Comparison of ENCODE assay signal across 16 cellular contexts in genomic region chr19:34215006-34215665, GRCh38. TPM values are rescaled to one million over a fixed set of nuclear protein-coding genes. Genes with fewer than 3 reads are reported as not detected.
DNase-seq lines count a peak whose midpoint lies in the region; ATAC-seq and TF ChIP-seq lines count a peak whose summit lies in the region.
"Had no signal": no experiment of that assay in that cellular context is flagged by ENCODE, and none has a peak within 500 bp of the region (broad histone marks: within the 10 kb centered on the region; RNA-seq: fewer than 3 reads in every experiment).

No MANE protein-coding gene starts in this region.

- no peak overlapping the region for H3K27ac ChIP-seq in CD8-positive, alpha-beta T cell (ENCODE audit: low read depth, low read length)
- H3K27ac ChIP-seq: PC-9, SJCRH30 had no signal

- H3K27me3 Mint-ChIP-seq in activated T-cell treated with anti-CD3 and anti-CD28 coated beads, Interleukin-2, amount 50 U/mL, for 24 hours, result no peaks in the 10 kb centered on the region
- no peaks in the 10 kb centered on the region for H3K27me3 Mint-ChIP-seq in CD8-positive, alpha-beta T cell (ENCODE audit: low read depth)
- no peaks in the 10 kb centered on the region for H3K27me3 Mint-ChIP-seq in naive thymus-derived CD8-positive, alpha-beta T cell
- H3K27me3 Mint-ChIP-seq in immature natural killer cell (ENCODE audit: low read depth in 3 of 3), result peaks cover 0 to 2% (median 2%) of the 10 kb centered on the region in 3 donors

- CTCF ChIA-PET in CD8-positive, alpha-beta T cell (lab: Charles Lee), result no interaction called here

- H3K36me3 ChIP-seq in CD8-positive, alpha-beta T cell (ENCODE audit: insufficient read depth, low read length), result peaks cover 10% of the 10 kb centered on the region
- H3K36me3 ChIP-seq in MG63, result peaks cover 57% of the 10 kb centered on the region

- POLR2A ChIA-PET in CD8-positive, alpha-beta T cell (lab: Charles Lee), result interaction anchor here (1.0 kb wide), 1 partner anchor 17 kb away, joined by 3 read pairs; no protein-coding TSS in a partner anchor
- POLR2A ChIA-PET in naive thymus-derived CD8-positive, alpha-beta T cell (lab: Charles Lee), result no interaction called here

- peak overlapping the region; percentile 63 for H3K27ac Mint-ChIP-seq in activated T-cell treated with anti-CD3 and anti-CD28 coated beads, Interleukin-2, amount 50 U/mL, for 24 hours
- peak overlapping the region; percentile 74 for H3K27ac Mint-ChIP-seq in CD8-positive, alpha-beta T cell
- H3K27ac Mint-ChIP-seq in naive thymus-derived CD8-positive, alpha-beta T cell, result peak overlapping the region in 6 of 10 donors; percentile 19 to 80 (median 45)
- peak overlapping the region in 2 of 6 donors; percentile 14 to 32 for H3K27ac Mint-ChIP-seq in immature natural killer cell

- no peaks in the 10 kb centered on the region for H3K27me3 ChIP-seq in CD8-positive, alpha-beta T cell (ENCODE audit: insufficient read depth, low read length)
- no peaks in the 10 kb centered on the region for H3K27me3 ChIP-seq in MG63
- H3K27me3 ChIP-seq: SJCRH30 had no signal

- intact Hi-C loops in CD8-positive, alpha-beta T cell (cut with DNase I, micrococcal nuclease), result loop anchor here (5.0 to 10.0 kb wide), 6 partner anchors 42 to 1520 kb away; partner anchors contain the start of genes NUDT19 (in 1 of the 2) and UBA2 (in 1 of the 2)

- H3K4me1 ChIP-seq in CD8-positive, alpha-beta T cell (ENCODE audit: insufficient read depth, low read length), result peaks cover 23% of the 10 kb centered on the region

- ATAC-seq in CD8-positive, alpha-beta T cell, result no peak
- ATAC-seq in naive thymus-derived CD8-positive, alpha-beta T cell, result no peak

- DNase-seq in activated T-cell treated with anti-CD3 and anti-CD28 coated beads, Interleukin-2, amount 50 U/mL, for 24 hours, result no peak
- no peak for DNase-seq in activated T-cell treated with anti-CD3 and anti-CD28 coated beads, Interleukin-2, amount 50 U/mL, for 48 hours
- no peak for DNase-seq in CD8-positive, alpha-beta T cell
- DNase-seq in NCI-H69 (lab: John Stamatoyannopoulos, UW) (peak; percentile 13), immature natural killer cell (no peak), EL (no peak), MG63 (no peak)
- no peak for DNase-seq in naive thymus-derived CD8-positive, alpha-beta T cell
- DNase-seq: H9, MV-4-11, NCI-H1417, NCI-H1930, NCI-H446 treated with DMSO at 0.1 percent for 48 hours, NCI-H748 treated with DMSO at 0.1 percent for 48 hours, PC-9, SJCRH30 had no signal

- peaks cover 42% of the 10 kb centered on the region for H3K4me1 Mint-ChIP-seq in activated T-cell treated with anti-CD3 and anti-CD28 coated beads, Interleukin-2, amount 50 U/mL, for 24 hours (ENCODE audit: low read depth)
- H3K4me1 Mint-ChIP-seq in CD8-positive, alpha-beta T cell (ENCODE audit: low read depth), result peaks cover 45% of the 10 kb centered on the region
- H3K4me1 Mint-ChIP-seq in naive thymus-derived CD8-positive, alpha-beta T cell, result peaks cover 12 to 43% (median 39%) of the 10 kb centered on the region in 4 donors
- peaks cover 22 to 33% of the 10 kb centered on the region in 2 donors for H3K4me1 Mint-ChIP-seq in immature natural killer cell
- H3K4me1 Mint-ChIP-seq: H9 had no signal

- H3K4me3 Mint-ChIP-seq in activated T-cell treated with anti-CD3 and anti-CD28 coated beads, Interleukin-2, amount 50 U/mL, for 24 hours, result no peak overlapping the region
- no peak overlapping the region for H3K4me3 Mint-ChIP-seq in CD8-positive, alpha-beta T cell
- H3K4me3 Mint-ChIP-seq in naive thymus-derived CD8-positive, alpha-beta T cell, result peak overlapping the region in 1 of 10 donors; percentile 29
- H3K4me3 Mint-ChIP-seq in immature natural killer cell, result no peak overlapping the region
- H3K4me3 Mint-ChIP-seq: H9 had no signal

- H3K9me3 ChIP-seq in CD8-positive, alpha-beta T cell (ENCODE audit: low read length), result no peaks in the 10 kb centered on the region
- H3K9me3 ChIP-seq in MG63, result no peaks in the 10 kb centered on the region
- H3K9me3 ChIP-seq: SJCRH30 had no signal

- no peaks in the 10 kb centered on the region for H3K9me3 Mint-ChIP-seq in activated T-cell treated with anti-CD3 and anti-CD28 coated beads, Interleukin-2, amount 50 U/mL, for 24 hours
- no peaks in the 10 kb centered on the region for H3K9me3 Mint-ChIP-seq in CD8-positive, alpha-beta T cell
- H3K9me3 Mint-ChIP-seq in naive thymus-derived CD8-positive, alpha-beta T cell, result no peaks in the 10 kb centered on the region
- no peaks in the 10 kb centered on the region for H3K9me3 Mint-ChIP-seq in immature natural killer cell
- H3K9me3 Mint-ChIP-seq: H9 had no signal

- TF ChIP-seq CTCF in CD8-positive, alpha-beta T cell (IDR thresholded peaks at IDR 0.05), result no peak

- H3K36me3 Mint-ChIP-seq in activated T-cell treated with anti-CD3 and anti-CD28 coated beads, Interleukin-2, amount 50 U/mL, for 24 hours (ENCODE audit: low read depth), result peaks cover 78% of the 10 kb centered on the region
- peaks cover 56% of the 10 kb centered on the region for H3K36me3 Mint-ChIP-seq in CD8-positive, alpha-beta T cell
- H3K36me3 Mint-ChIP-seq in naive thymus-derived CD8-positive, alpha-beta T cell, result peaks cover 0 to 77% (median 9%) of the 10 kb centered on the region in 3 donors
- peaks cover 0 to 30% (median 3%) of the 10 kb centered on the region in 3 donors for H3K36me3 Mint-ChIP-seq in immature natural killer cell

- H3K4me3 ChIP-seq in CD8-positive, alpha-beta T cell (ENCODE audit: low read depth, low read length), result no peak overlapping the region
- H3K4me3 ChIP-seq in MG63, result no peak overlapping the region
- H3K4me3 ChIP-seq: PC-9, SJCRH30 had no signal

RNA-seq across cellular contexts. Expression of gene GARRE1, which starts 39.2 kb away (rescaled TPM):
- total RNA-seq in CD8-positive, alpha-beta T cell, result 10 to 100 TPM; 27.5 to 31.0 TPM
- total RNA-seq in naive thymus-derived CD8-positive, alpha-beta T cell, result 10 to 100 TPM; 41.5 to 53.7 TPM
- polyA plus RNA-seq in naive thymus-derived CD8-positive, alpha-beta T cell, result 1 to 10 TPM; 5.4 to 6.3 (median 5.6) TPM
- 1 to 10 TPM in 2 of 3 donors, under 1 TPM in 1; 0.93 to 4.0 (median 2.7) TPM for polyA plus RNA-seq in immature natural killer cell
- total RNA-seq in MG63 (2014; rRNA removed; shearing (Covaris generic); ENCODE audit: low replicate concordance), result 8.9 and 11.0 TPM in 2 replicates

RNA-seq across cellular contexts. Expression of gene LSM14A, which starts 42.8 kb away (rescaled TPM):
- 100 to 1,000 TPM; 233 to 246 TPM for total RNA-seq in CD8-positive, alpha-beta T cell
- total RNA-seq in naive thymus-derived CD8-positive, alpha-beta T cell, result 100 to 1,000 TPM; 196 to 209 TPM
- polyA plus RNA-seq in naive thymus-derived CD8-positive, alpha-beta T cell, result 100 to 1,000 TPM; 163 to 193 (median 172) TPM
- polyA plus RNA-seq in immature natural killer cell, result 100 to 1,000 TPM; 120 to 175 (median 157) TPM
- total RNA-seq in MG63 (2014; rRNA removed; shearing (Covaris generic); ENCODE audit: low replicate concordance), result 54.8 and 70.6 TPM in 2 replicates
